In the genomic region with DNA sequence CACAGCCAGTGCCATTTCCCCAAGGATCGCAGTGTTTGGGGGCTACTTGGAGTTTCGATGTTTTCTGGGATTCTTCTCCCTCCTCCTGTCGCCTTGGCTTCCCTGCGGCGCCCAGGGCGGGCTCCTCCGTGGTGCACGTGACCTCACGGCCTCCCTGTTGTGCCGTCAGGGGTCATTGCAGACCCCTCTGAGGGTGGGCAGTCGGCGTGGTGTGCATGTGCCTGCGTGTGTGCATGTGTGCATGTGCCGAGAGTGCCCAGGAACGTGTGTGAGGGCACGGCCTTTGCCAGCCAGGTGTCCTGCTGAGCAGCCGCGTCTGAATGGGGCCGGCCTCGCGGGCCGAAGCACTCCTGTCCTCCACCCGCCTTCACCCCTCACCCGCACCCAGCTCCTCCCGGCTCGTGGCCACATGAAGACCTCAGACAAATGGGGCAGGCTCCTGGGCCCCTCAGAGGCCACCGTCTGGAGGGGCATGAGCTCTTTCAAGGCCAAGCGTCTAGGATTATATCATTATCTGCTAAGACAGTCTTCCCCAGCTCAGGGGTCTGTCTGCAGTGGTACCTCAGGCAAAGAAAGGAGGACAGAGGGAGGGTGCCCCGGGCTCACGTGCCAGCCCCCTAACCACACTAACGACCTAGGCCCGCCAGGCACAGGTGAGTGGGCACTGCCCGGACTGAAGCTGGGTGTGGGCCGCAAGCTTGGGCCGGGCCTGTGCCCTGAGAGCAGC, we compare ENCODE assay signal across 21 cellular contexts. TPM values are rescaled to one million over a fixed set of nuclear protein-coding genes. Genes with fewer than 3 reads are reported as not detected.
DNase-seq lines count a peak whose midpoint lies in the region; ATAC-seq and TF ChIP-seq lines count a peak whose summit lies in the region.
"Had no signal": no experiment of that assay in that cellular context is flagged by ENCODE, and none has a peak within 500 bp of the region (broad histone marks: within the 10 kb centered on the region; RNA-seq: fewer than 3 reads in every experiment).

No MANE protein-coding gene starts in this region.

- H3K27ac Mint-ChIP-seq in CD14-positive monocyte (no peak overlapping the region), neural crest cell (ENCODE audit: unreplicated experiment) (peak overlapping the region; percentile 27)
- H3K27ac Mint-ChIP-seq: T-helper 1 cell treated with Interleukin-12 subunit alpha and Interleukin-12 subunit beta and Interleukin-4 antibody, amounts not matched to agents 30 μg/mL and 1 μg/mL, for 36 hours had no signal

- intact Hi-C loops in CD14-positive monocyte (cut with micrococcal nuclease) = loop anchor here in 1 of 2 donors (1.0 kb wide), 1 partner anchor 25 kb away; no protein-coding TSS in a partner anchor
- intact Hi-C loops in left ventricle myocardium superior (cut with micrococcal nuclease) = no loop called here

- H3K4me3 Mint-ChIP-seq in CD14-positive monocyte = no peak overlapping the region
- H3K4me3 Mint-ChIP-seq in neural crest cell = no peak overlapping the region
- H3K4me3 Mint-ChIP-seq: T-helper 1 cell treated with Interleukin-12 subunit alpha and Interleukin-12 subunit beta and Interleukin-4 antibody, amounts not matched to agents 30 μg/mL and 1 μg/mL, for 36 hours had no signal

- TF ChIP-seq CTCF in CD14-positive monocyte (IDR thresholded peaks at IDR 0.05) (no peak), neural crest cell (conservative IDR thresholded peaks at IDR 0.05) (no peak)

- H3K9me3 Mint-ChIP-seq in CD14-positive monocyte (peaks cover 0 to 1% (median 0%) of the 10 kb centered on the region in 7 donors), neural crest cell (peaks cover 4% of the 10 kb centered on the region)
- H3K9me3 Mint-ChIP-seq: T-helper 1 cell treated with Interleukin-12 subunit alpha and Interleukin-12 subunit beta and Interleukin-4 antibody, amounts not matched to agents 30 μg/mL and 1 μg/mL, for 36 hours had no signal

- ATAC-seq in left ventricle myocardium superior = no peak
- ATAC-seq in HG03280 (IDR thresholded peaks at IDR 0.05; ENCODE audit: unreplicated experiment) = no peak

- H3K36me3 Mint-ChIP-seq in CD14-positive monocyte = no peaks in the 10 kb centered on the region
- no peaks in the 10 kb centered on the region for H3K36me3 Mint-ChIP-seq in neural crest cell (ENCODE audit: low read depth)

- H3K4me1 Mint-ChIP-seq in CD14-positive monocyte = peaks cover 5% of the 10 kb centered on the region
- peaks cover 19% of the 10 kb centered on the region for H3K4me1 Mint-ChIP-seq in neural crest cell

- H3K27me3 Mint-ChIP-seq in CD14-positive monocyte (ENCODE audit: low read depth in 3 of 3) (peaks cover 3 to 11% (median 9%) of the 10 kb centered on the region in 3 donors), neural crest cell (ENCODE audit: low read depth) (no peaks in the 10 kb centered on the region)

- DNase-seq in CD14-positive monocyte (ENCODE audit: low spot score) (peak; percentile 41), D341Med (ENCODE audit: low spot score) (peak; percentile 30), left ventricle myocardium superior (peak; percentile 22), neural crest cell (ENCODE audit: low read depth, low spot score) (no peak), NCI-H1105 (lab: John Stamatoyannopoulos, UW) (no peak), NCI-H2227 treated with DMSO at 0.1 percent for 48 hours (lab: John Stamatoyannopoulos, UW) (no peak)
- DNase-seq: activated effector memory CD4-positive, alpha-beta T cell treated with Interleukin-2 at 50 U/mL for 16 hours; KBM-7; MV-4-11; NCI-H2029; NCI-H524; SIG-M5; small intestine had no signal

RNA-seq across cellular contexts. Expression of a gene that starts 9.4 kb away (rescaled TPM):
- 10 to 100 TPM; 19.3 to 51.1 TPM for polyA plus RNA-seq in CD14-positive monocyte
- 102 TPM for total RNA-seq in left ventricle myocardium superior
- 60.8 and 66.7 TPM in 2 replicates for total RNA-seq in neural crest cell

RNA-seq across cellular contexts. Expression of a gene that starts 18.3 kb away (rescaled TPM):
- polyA plus RNA-seq in CD14-positive monocyte = not detected
- total RNA-seq in left ventricle myocardium superior (46.1 TPM), neural crest cell (not detected in 2 replicates)
- total RNA-seq: kidney epithelial cell, temporal lobe had no signal

RNA-seq across cellular contexts. Expression of a gene that starts 46.1 kb away (rescaled TPM):
- polyA plus RNA-seq in CD14-positive monocyte = not detected
- total RNA-seq in left ventricle myocardium superior (4.4 TPM), neural crest cell (not detected in 2 replicates)
- total RNA-seq: ascending aorta, cerebellum, kidney epithelial cell, mononuclear cell, omental fat pad, temporal lobe had no signal

RNA-seq across cellular contexts. Expression of a gene that starts 59.9 kb away (rescaled TPM):
- polyA plus RNA-seq in CD14-positive monocyte = not detected
- total RNA-seq in left ventricle myocardium superior (738 TPM), neural crest cell (71.3 and 71.8 TPM in 2 replicates)
- total RNA-seq: mononuclear cell had no signal

Comparison
In these comparisons a context has a peak if more than half of its experiments do, and no peak if none do; other contexts are left out.
1. DNase-seq: peak in CD14-positive monocyte (single experiment), D341Med (single experiment) and left ventricle myocardium superior (single experiment); none in neural crest cell (single experiment), NCI-H1105 (single experiment) and NCI-H2227 treated with DMSO at 0.1 percent for 48 hours (single experiment).
2. RNA of a gene that starts 18.3 kb away (total RNA-seq): 46.1 TPM in left ventricle myocardium superior (single experiment); not detected in neural crest cell; every median in the first group is over 10 times any median in the second.